21 cellular contexts compared by ENCODE assay signal in the genomic region with DNA sequence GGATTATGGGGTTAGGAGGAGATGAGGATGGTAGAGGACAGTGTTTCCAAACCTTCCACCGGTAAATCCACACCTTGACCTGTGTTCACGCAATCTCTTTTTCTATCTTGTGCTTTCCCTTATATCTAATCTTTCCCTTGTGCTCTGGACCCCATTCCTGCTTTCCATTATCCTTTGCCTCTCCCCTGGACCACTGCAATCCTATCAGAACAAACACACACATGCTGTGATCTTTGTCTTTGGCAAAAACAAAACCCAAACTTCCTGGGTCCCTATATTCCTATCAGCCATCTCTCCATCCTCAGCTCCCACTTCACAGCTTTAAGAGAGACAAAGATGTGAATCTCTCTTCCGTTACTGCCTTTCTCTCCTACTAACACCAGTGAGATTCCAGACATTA.
"Had no signal": no experiment of that assay in that cellular context is flagged by ENCODE, and none has a peak within 500 bp of the region (broad histone marks: within the 10 kb centered on the region; RNA-seq: fewer than 3 reads in every experiment).

No MANE protein-coding gene starts in this region.

- H3K27ac ChIP-seq: body of pancreas, foreskin keratinocyte, left lung, neutrophil, ovary, prostate gland, tibial artery, WERI-Rb-1 had no signal

- H3K4me2 ChIP-seq: SK-N-SH had no signal

- H3K4me3 Mint-ChIP-seq: activated T-cell treated with anti-CD3 and anti-CD28 coated beads, Interleukin-2, amount 50 U/mL, for 24 hours had no signal

- H3K27ac Mint-ChIP-seq: activated T-cell treated with anti-CD3 and anti-CD28 coated beads, Interleukin-2, amount 50 U/mL, for 24 hours had no signal

- H3K9me3 ChIP-seq: body of pancreas, left lung, neutrophil, ovary, prostate gland, SK-N-SH, tibial artery had no signal

- H3K36me3 ChIP-seq: cardiac muscle cell, left lung, neutrophil, ovary, prostate gland, tibial artery, WERI-Rb-1 had no signal

- H3K4me1 ChIP-seq: foreskin keratinocyte, prostate gland had no signal

- ATAC-seq: body of pancreas, foreskin keratinocyte, left lung had no signal

- H3K4me3 ChIP-seq: body of pancreas, cardiac muscle cell, left lung, lung, ovary, prostate gland, tibial artery had no signal

- H3K27me3 ChIP-seq: body of pancreas, cardiac muscle cell, foreskin keratinocyte, left lung, neutrophil, ovary, tibial artery had no signal

- H3K27me3 Mint-ChIP-seq: activated T-cell treated with anti-CD3 and anti-CD28 coated beads, Interleukin-2, amount 50 U/mL, for 24 hours had no signal

- DNase-seq: activated CD8-positive, alpha-beta memory T cell treated with anti-CD3 and anti-CD28 coated beads for 24 hours; activated CD8-positive, alpha-beta memory T cell treated with anti-CD3 and anti-CD28 coated beads, Interleukin-2, amount 50 U/mL, for 4 hours; activated naive CD4-positive, alpha-beta T cell treated with Interleukin-2 at 50 U/mL for 16 hours; activated T-cell treated with anti-CD3 and anti-CD28 coated beads, Interleukin-2, amount 50 U/mL, for 24 hours; anterior cingulate cortex; body of pancreas; cortex of kidney; foreskin keratinocyte; kidney; left lung; ovary; SK-N-SH; stimulated activated CD4-positive, alpha-beta T cell treated with anti-CD3 and anti-CD28 coated beads, Interleukin-2, amount 100 ng/mL, for 48 hours; stimulated activated naive CD4-positive, alpha-beta T cell treated with Interleukin-2 at 50 U/mL for 16 hours; substantia nigra; tibial artery; WERI-Rb-1 had no signal

- H3K9ac ChIP-seq: SK-N-SH had no signal
